ENCODE assay signal across 28 cellular contexts in the genomic region with DNA sequence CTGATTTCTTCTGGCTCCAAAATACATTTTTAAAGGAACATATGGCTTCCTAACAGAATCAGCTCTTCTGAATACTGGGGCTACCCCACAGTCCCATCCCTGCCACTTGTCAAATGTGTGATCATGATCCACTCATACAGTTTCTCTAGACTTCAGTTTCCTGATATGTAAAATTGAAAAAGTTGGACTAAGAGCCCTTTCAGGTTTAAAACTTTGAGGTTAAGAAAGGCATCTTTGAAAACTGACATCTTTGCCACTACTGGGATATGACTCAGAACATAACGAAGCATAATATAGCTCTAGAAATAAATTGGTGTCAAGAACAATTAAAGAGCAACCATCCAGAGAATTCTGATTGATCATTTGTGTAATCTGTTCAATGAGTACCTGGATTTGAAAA.
"Had no signal": no experiment of that assay in that cellular context is flagged by ENCODE, and none has a peak within 500 bp of the region (broad histone marks: within the 10 kb centered on the region; RNA-seq: fewer than 3 reads in every experiment).

No MANE protein-coding gene starts in this region.

- H3K4me1 ChIP-seq: esophagus squamous epithelium, gastroesophageal sphincter had no signal

- H3K36me3 ChIP-seq: esophagus squamous epithelium, gastroesophageal sphincter had no signal

- H3K27me3 ChIP-seq: esophagus squamous epithelium, gastroesophageal sphincter had no signal

- H3K4me3 ChIP-seq: esophagus squamous epithelium, gastroesophageal sphincter had no signal

- H3K27ac ChIP-seq: epithelial cell of prostate, gastroesophageal sphincter had no signal

- FAIRE-seq: astrocyte, colon, endometrium, endothelial cell of umbilical vein had no signal

- H3K9me3 ChIP-seq: esophagus squamous epithelium, gastroesophageal sphincter had no signal

- ATAC-seq: activated CD4-positive, alpha-beta T cell treated with anti-CD3 and anti-CD28 coated beads for 36 hours had no signal

- DNase-seq: activated CD4-positive, alpha-beta memory T cell treated with anti-CD3 and anti-CD28 coated beads for 36 hours; activated CD4-positive, alpha-beta T cell treated with anti-CD3 and anti-CD28 coated beads for 36 hours; activated CD4-positive, alpha-beta T cell treated with anti-CD3 and anti-CD28 coated beads, Interleukin-2, amount 10 ng/mL, durations not matched to agents 24 days and 14 days; activated CD4-positive, CD25-positive, alpha-beta regulatory T cell; activated CD4-positive, CD25-positive, alpha-beta regulatory T cell treated with anti-CD3 and anti-CD28 coated beads, Interleukin-2, amount 50 U/mL, for 72 hours; activated CD8-positive, alpha-beta memory T cell treated with anti-CD3 and anti-CD28 coated beads, Interleukin-2, amount 50 U/mL, for 48 hours; activated effector memory CD4-positive, alpha-beta T cell treated with Interleukin-2 at 50 U/mL for 16 hours; activated gamma-delta T cell treated with Interleukin-2 at 50 U/mL for 16 hours; activated naive CD4-positive, alpha-beta T cell treated with anti-CD3 and anti-CD28 coated beads, Interleukin-2, amount 50 U/mL, for 16 hours; activated naive CD4-positive, alpha-beta T cell treated with Interleukin-2 at 50 U/mL for 16 hours; activated T-cell treated with anti-CD3 and anti-CD28 coated beads for 4 hours; activated T-cell treated with anti-CD3 and anti-CD28 coated beads, Interleukin-2, amount 50 U/mL, for 24 hours; activated T-cell treated with anti-CD3 and anti-CD28 coated beads, Interleukin-2, amount 50 U/mL, for 72 hours; amniotic stem cell; anterior cingulate cortex; caudate nucleus; cortex of kidney; dermis blood vessel endothelial cell; effector CD4-positive, alpha-beta T cell; esophagus squamous epithelium; foreskin melanocyte; T-helper 2 cell had no signal
